8 cellular contexts compared by ENCODE assay signal in the genomic region with DNA sequence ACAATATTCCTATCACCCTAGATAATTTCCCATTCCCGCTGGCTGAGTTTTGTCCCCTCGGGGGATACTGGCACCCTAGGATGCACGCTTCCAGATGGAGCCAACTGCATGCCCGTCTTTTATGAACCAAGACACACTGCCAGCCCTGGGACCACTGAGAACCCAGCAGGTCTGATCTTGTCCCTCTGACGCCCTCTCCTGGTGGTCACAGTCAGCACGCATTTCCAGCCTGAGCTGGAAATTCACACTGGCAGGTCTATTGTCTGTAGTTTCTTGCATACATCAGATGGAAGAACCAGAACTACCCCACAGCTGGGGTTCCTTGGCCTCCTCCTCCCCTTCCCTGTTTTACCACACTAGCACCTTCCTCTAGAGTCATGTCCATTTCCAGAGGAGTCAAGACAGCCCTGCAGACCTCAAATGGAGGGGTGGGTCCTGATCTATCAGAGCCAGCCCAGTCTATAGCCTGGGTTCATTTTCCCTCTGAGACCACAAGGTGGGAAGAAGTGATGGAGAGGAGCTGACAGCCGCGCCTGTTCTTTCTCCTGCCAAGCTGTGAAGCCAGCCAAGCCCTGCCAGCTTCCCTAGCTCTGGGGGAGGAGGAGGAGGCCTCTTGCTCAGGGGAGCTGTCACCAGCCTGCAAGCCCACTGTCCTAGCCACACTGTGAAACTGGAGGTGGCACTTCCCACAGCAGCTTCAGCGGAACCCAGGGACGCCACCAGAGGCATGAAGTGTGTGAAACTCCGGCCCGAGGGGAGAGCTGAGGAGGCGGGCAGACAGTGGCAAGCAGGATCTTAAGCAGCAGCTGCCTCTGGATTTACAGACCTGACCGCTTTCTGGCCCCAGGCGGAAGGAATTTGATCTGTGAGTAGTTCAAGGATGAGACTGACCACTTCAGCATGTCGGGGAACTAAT. TPM values are rescaled to one million over a fixed set of nuclear protein-coding genes. Genes with fewer than 3 reads are reported as not detected.
DNase-seq lines count a peak whose midpoint lies in the region; ATAC-seq, FAIRE-seq and TF ChIP-seq lines count a peak whose summit lies in the region.

No MANE protein-coding gene starts in this region.

- TF ChIP-seq RAD21 in HepG2 (CRISPR knock-in tag; IDR thresholded peaks at IDR 0.05) = peak; percentile 85

- in situ Hi-C loops in HepG2 (cut with HindIII; ENCODE audit: extremely low pct_ligation_motif_present, low pct_unique_long_range_greater_than_20kb) = loop anchor here (5.0 kb wide), 1 partner anchor 36 kb away; no protein-coding TSS in a partner anchor

- H3K27ac ChIP-seq in HepG2 (ENCODE audit: extremely low read length, insufficient read depth, low read length) = no peak overlapping the region

- H3K36me3 ChIP-seq in HepG2 (replicated peaks in 1 of 2; ENCODE audit: control insufficient read depth in 1 of 2, insufficient read depth in 2 of 2, low read length in 2 of 2) = peaks cover 5 to 18% of the 10 kb centered on the region in 2 experiments; a peak in 4 of 5 replicates

- POLR2A ChIA-PET in HepG2 (lab: Yijun Ruan, JAX) = interaction anchor here (0.7 to 3.0 kb wide), 6 partner anchors 10 to 124 kb away, joined by 3 to 23 read pairs (median 4); no protein-coding TSS in a partner anchor

- TF ChIP-seq POLR2A in HepG2 (IDR thresholded peaks at IDR 0.05; ENCODE audit: insufficient read depth in 1 of 2, low read depth in 2 of 2, low read length in 2 of 2) = no peak

- no peak overlapping the region for H3K4me2 ChIP-seq in HepG2 (ENCODE audit: low read depth, low read length)

- peak; percentile 94 for TF ChIP-seq CTCF in HepG2 (CRISPR knock-in tag; IDR thresholded peaks at IDR 0.05)

- WGBS in HepG2 (ENCODE audit: low lambda C conversion rate) = 78% methylated on average over 15 of the region's 16 CpGs

- no peak overlapping the region for H3K9ac ChIP-seq in HepG2 (ENCODE audit: insufficient read depth, low read depth, low read length)

- H3K9me3 ChIP-seq in HepG2 (ENCODE audit: low read length) = no peaks in the 10 kb centered on the region

- H3K4me1 ChIP-seq in HepG2 (ENCODE audit: insufficient read depth, low read length) = peaks cover 26% of the 10 kb centered on the region

- DNase-seq in NCI-H1417 (lab: John Stamatoyannopoulos, UW) (peak; percentile 34 to 76 (median 45)), NCI-H1417 treated with DMSO at 0.1 percent for 48 hours (lab: John Stamatoyannopoulos, UW) (no peak), NCI-H2227 treated with DMSO at 0.1 percent for 48 hours (lab: John Stamatoyannopoulos, UW) (peak; percentile 59), HepG2 (ENCODE audit: low spot score) (peak; percentile 58)
- DNase-seq in activated CD4-positive, CD25-positive, alpha-beta regulatory T cell treated with anti-CD3 and anti-CD28 coated beads, Interleukin-2, amount 50 U/mL, for 72 hours = peak; percentile 56
- DNase-seq in central memory CD4-positive, alpha-beta T cell = peak; percentile 61
- DNase-seq in stimulated activated CD4-positive, alpha-beta T cell treated with anti-CD3 and anti-CD28 coated beads, Interleukin-4, amount 100 ng/mL, for 1 hour = peak; percentile 63

- ATAC-seq in HepG2 = peak; percentile 56
- no peak for ATAC-seq in HG03457 (IDR thresholded peaks at IDR 0.05; ENCODE audit: unreplicated experiment)

- no peaks in the 10 kb centered on the region for H3K27me3 ChIP-seq in HepG2 (ENCODE audit: control insufficient read depth in 1 of 2, insufficient read depth in 2 of 2, low read length in 2 of 2)

- CTCF ChIA-PET in HepG2 (lab: Yijun Ruan, JAX; ENCODE audit: low intra/inter-chr PET ratio, low total read pairs) = interaction anchor here (0.6 to 1.8 kb wide), 4 partner anchors 33 to 159 kb away, joined by 3 to 17 read pairs (median 6); no protein-coding TSS in a partner anchor

- no peak overlapping the region for H3K4me3 ChIP-seq in HepG2 (replicated peaks in 1 of 3; ENCODE audit: insufficient read depth in 1 of 3, low read depth in 2 of 3, low read length in 3 of 3)

- TF ChIP-seq EP300 in HepG2 (IDR thresholded peaks at IDR 0.05; ENCODE audit: low read depth in 2 of 2, low read length in 2 of 2) (no peak), HepG2 (CRISPR knock-in tag; IDR thresholded peaks at IDR 0.05; ENCODE audit: borderline replicate concordance) (no peak)

- BruUV-seq in HepG2 (replicated peaks; lab: Mats Ljungman, UMichigan) = no TSS peak

- no peaks in the 10 kb centered on the region for H3K79me2 ChIP-seq in HepG2 (ENCODE audit: insufficient read depth, low read length)

- FAIRE-seq in HepG2 (lab: Jason Lieb, UNC) = peak; percentile 92

- H4K20me1 ChIP-seq in HepG2 (ENCODE audit: insufficient read depth, low read length) = no peaks in the 10 kb centered on the region

- intact Hi-C loops in HepG2 (cut with micrococcal nuclease; ENCODE audit: unreplicated experiment) = no loop called here

- no peak overlapping the region for H2AFZ ChIP-seq in HepG2 (ENCODE audit: low read length)

RNA-seq across cellular contexts. Expression of a gene that starts 29.3 kb away (rescaled TPM):
- total RNA-seq in HepG2 (2016; rRNA removed; fragmentation: Illumina TruSeq; extraction: Trizol) = 28.0 and 44.8 TPM in 2 replicates
- 22.8 and 24.5 TPM in 2 replicates for total RNA-seq in HepG2 (2016; cell fraction: cytosol; rRNA removed; fragmentation: Illumina TruSeq; extraction: Trizol; ENCODE audit: low read depth)
- 30.0 and 44.9 TPM in 2 replicates for total RNA-seq in HepG2 (2016; cell fraction: insoluble cytoplasmic fraction; rRNA removed; fragmentation: Illumina TruSeq; extraction: Trizol)
- 51.0 and 58.7 TPM in 2 replicates for total RNA-seq in HepG2 (2016; cell fraction: membrane; rRNA removed; fragmentation: Illumina TruSeq; extraction: Trizol)
- 30.0 and 37.9 TPM in 2 replicates for total RNA-seq in HepG2 (2016; cell fraction: nucleus; rRNA removed; fragmentation: Illumina TruSeq; extraction: Trizol)
- polyA plus RNA-seq in HepG2 (2011; rRNA removed) = 112 and 139 TPM in 2 replicates
- 75.0 and 131 TPM in 2 replicates for polyA plus RNA-seq in HepG2 (2011; cell fraction: cytosol; rRNA removed)
- polyA plus RNA-seq in HepG2 (2011; cell fraction: nucleus; rRNA removed) = 36.3 and 45.0 TPM in 2 replicates
- 131 and 138 TPM in 2 replicates for polyA plus RNA-seq in HepG2 (2012)
- polyA plus RNA-seq in HepG2 (2016; cell fraction: cytosol; fragmentation: Illumina TruSeq; extraction: Trizol; ENCODE audit: low read depth) = 36.6 and 41.1 TPM in 2 replicates
- polyA plus RNA-seq in HepG2 (2016; cell fraction: insoluble cytoplasmic fraction; fragmentation: Illumina TruSeq; extraction: Trizol; ENCODE audit: low read depth) = 37.7 and 42.0 TPM in 2 replicates
- polyA plus RNA-seq in HepG2 (2016; cell fraction: membrane; fragmentation: Illumina TruSeq; extraction: Trizol; ENCODE audit: low read depth) = 56.2 and 59.4 TPM in 2 replicates
- 59.5 and 60.5 TPM in 2 replicates for polyA plus RNA-seq in HepG2 (2016; cell fraction: nucleus; fragmentation: Illumina TruSeq; extraction: Trizol; ENCODE audit: insufficient read depth, low read depth)
- polyA minus RNA-seq in HepG2 (2011; rRNA and poly(A)+ RNA removed; ENCODE audit: low replicate concordance) = 21.9 and 76.0 TPM in 2 replicates
- 38.4 and 70.8 TPM in 2 replicates for polyA minus RNA-seq in HepG2 (2011; cell fraction: cytosol; rRNA and poly(A)+ RNA removed)
- polyA minus RNA-seq in HepG2 (2011; cell fraction: nucleus; rRNA and poly(A)+ RNA removed) = 18.8 and 29.5 TPM in 2 replicates

RNA-seq across cellular contexts. Expression of a gene that starts 37.9 kb away (rescaled TPM):
- not detected in 2 replicates for total RNA-seq in HepG2 (2016; rRNA removed; fragmentation: Illumina TruSeq; extraction: Trizol)
- total RNA-seq in HepG2 (2016; cell fraction: cytosol; rRNA removed; fragmentation: Illumina TruSeq; extraction: Trizol; ENCODE audit: low read depth) = not detected in 2 replicates
- not detected in 2 replicates for total RNA-seq in HepG2 (2016; cell fraction: insoluble cytoplasmic fraction; rRNA removed; fragmentation: Illumina TruSeq; extraction: Trizol)
- total RNA-seq in HepG2 (2016; cell fraction: membrane; rRNA removed; fragmentation: Illumina TruSeq; extraction: Trizol) = not detected in 2 replicates
- total RNA-seq in HepG2 (2016; cell fraction: nucleus; rRNA removed; fragmentation: Illumina TruSeq; extraction: Trizol) = not detected in 2 replicates
- not detected in 2 replicates for polyA plus RNA-seq in HepG2 (2011; rRNA removed)
- not detected in 2 replicates for polyA plus RNA-seq in HepG2 (2011; cell fraction: cytosol; rRNA removed)
- not detected in 2 replicates for polyA plus RNA-seq in HepG2 (2011; cell fraction: nucleus; rRNA removed)
- polyA plus RNA-seq in HepG2 (2012) = not detected in 2 replicates
- polyA plus RNA-seq in HepG2 (2016; cell fraction: cytosol; fragmentation: Illumina TruSeq; extraction: Trizol; ENCODE audit: low read depth) = not detected in 2 replicates
- polyA plus RNA-seq in HepG2 (2016; cell fraction: insoluble cytoplasmic fraction; fragmentation: Illumina TruSeq; extraction: Trizol; ENCODE audit: low read depth) = not detected in 2 replicates
- not detected in 2 replicates for polyA plus RNA-seq in HepG2 (2016; cell fraction: membrane; fragmentation: Illumina TruSeq; extraction: Trizol; ENCODE audit: low read depth)
- polyA plus RNA-seq in HepG2 (2016; cell fraction: nucleus; fragmentation: Illumina TruSeq; extraction: Trizol; ENCODE audit: insufficient read depth, low read depth) = not detected in 2 replicates
- polyA minus RNA-seq in HepG2 (2011; rRNA and poly(A)+ RNA removed; ENCODE audit: low replicate concordance) = 0.36 and 9.8 TPM in 2 replicates
- not detected in 2 replicates for polyA minus RNA-seq in HepG2 (2011; cell fraction: cytosol; rRNA and poly(A)+ RNA removed)
- polyA minus RNA-seq in HepG2 (2011; cell fraction: nucleus; rRNA and poly(A)+ RNA removed) = not detected in 2 replicates

RNA-seq across cellular contexts. Expression of a gene that starts 44.9 kb away (rescaled TPM):
- total RNA-seq in HepG2 (2016; rRNA removed; fragmentation: Illumina TruSeq; extraction: Trizol) = 41.0 and 49.1 TPM in 2 replicates
- total RNA-seq in HepG2 (2016; cell fraction: cytosol; rRNA removed; fragmentation: Illumina TruSeq; extraction: Trizol; ENCODE audit: low read depth) = 9.7 and 10.0 TPM in 2 replicates
- total RNA-seq in HepG2 (2016; cell fraction: insoluble cytoplasmic fraction; rRNA removed; fragmentation: Illumina TruSeq; extraction: Trizol) = 41.7 and 48.0 TPM in 2 replicates
- 15.3 and 17.9 TPM in 2 replicates for total RNA-seq in HepG2 (2016; cell fraction: membrane; rRNA removed; fragmentation: Illumina TruSeq; extraction: Trizol)
- total RNA-seq in HepG2 (2016; cell fraction: nucleus; rRNA removed; fragmentation: Illumina TruSeq; extraction: Trizol) = 24.8 and 26.0 TPM in 2 replicates
- 33.6 and 36.0 TPM in 2 replicates for polyA plus RNA-seq in HepG2 (2011; rRNA removed)
- 25.2 and 31.5 TPM in 2 replicates for polyA plus RNA-seq in HepG2 (2011; cell fraction: cytosol; rRNA removed)
- polyA plus RNA-seq in HepG2 (2011; cell fraction: nucleus; rRNA removed) = 43.8 and 48.7 TPM in 2 replicates
- polyA plus RNA-seq in HepG2 (2012) = 37.4 and 57.9 TPM in 2 replicates
- 7.4 and 7.7 TPM in 2 replicates for polyA plus RNA-seq in HepG2 (2016; cell fraction: cytosol; fragmentation: Illumina TruSeq; extraction: Trizol; ENCODE audit: low read depth)
- 47.9 and 48.6 TPM in 2 replicates for polyA plus RNA-seq in HepG2 (2016; cell fraction: insoluble cytoplasmic fraction; fragmentation: Illumina TruSeq; extraction: Trizol; ENCODE audit: low read depth)
- 11.8 and 11.9 TPM in 2 replicates for polyA plus RNA-seq in HepG2 (2016; cell fraction: membrane; fragmentation: Illumina TruSeq; extraction: Trizol; ENCODE audit: low read depth)
- 37.6 and 45.3 TPM in 2 replicates for polyA plus RNA-seq in HepG2 (2016; cell fraction: nucleus; fragmentation: Illumina TruSeq; extraction: Trizol; ENCODE audit: insufficient read depth, low read depth)
- 14.9 and 21.3 TPM in 2 replicates for polyA minus RNA-seq in HepG2 (2011; rRNA and poly(A)+ RNA removed; ENCODE audit: low replicate concordance)
- 13.4 and 16.7 TPM in 2 replicates for polyA minus RNA-seq in HepG2 (2011; cell fraction: cytosol; rRNA and poly(A)+ RNA removed)
- polyA minus RNA-seq in HepG2 (2011; cell fraction: nucleus; rRNA and poly(A)+ RNA removed) = 10.3 and 15.4 TPM in 2 replicates

RNA-seq across cellular contexts. Expression of a gene that starts 45.2 kb away (rescaled TPM):
- total RNA-seq in HepG2 (2016; rRNA removed; fragmentation: Illumina TruSeq; extraction: Trizol) = 39.7 and 39.9 TPM in 2 replicates
- 13.8 and 15.1 TPM in 2 replicates for total RNA-seq in HepG2 (2016; cell fraction: cytosol; rRNA removed; fragmentation: Illumina TruSeq; extraction: Trizol; ENCODE audit: low read depth)
- 40.1 and 40.8 TPM in 2 replicates for total RNA-seq in HepG2 (2016; cell fraction: insoluble cytoplasmic fraction; rRNA removed; fragmentation: Illumina TruSeq; extraction: Trizol)
- total RNA-seq in HepG2 (2016; cell fraction: membrane; rRNA removed; fragmentation: Illumina TruSeq; extraction: Trizol) = 23.4 and 26.9 TPM in 2 replicates
- total RNA-seq in HepG2 (2016; cell fraction: nucleus; rRNA removed; fragmentation: Illumina TruSeq; extraction: Trizol) = 28.8 and 32.4 TPM in 2 replicates
- 85.4 and 104 TPM in 2 replicates for polyA plus RNA-seq in HepG2 (2011; rRNA removed)
- polyA plus RNA-seq in HepG2 (2011; cell fraction: cytosol; rRNA removed) = 54.2 and 65.9 TPM in 2 replicates
- 68.9 and 70.3 TPM in 2 replicates for polyA plus RNA-seq in HepG2 (2011; cell fraction: nucleus; rRNA removed)
- 49.3 and 49.6 TPM in 2 replicates for polyA plus RNA-seq in HepG2 (2012)
- 16.6 and 18.6 TPM in 2 replicates for polyA plus RNA-seq in HepG2 (2016; cell fraction: cytosol; fragmentation: Illumina TruSeq; extraction: Trizol; ENCODE audit: low read depth)
- 45.5 and 51.2 TPM in 2 replicates for polyA plus RNA-seq in HepG2 (2016; cell fraction: insoluble cytoplasmic fraction; fragmentation: Illumina TruSeq; extraction: Trizol; ENCODE audit: low read depth)
- polyA plus RNA-seq in HepG2 (2016; cell fraction: membrane; fragmentation: Illumina TruSeq; extraction: Trizol; ENCODE audit: low read depth) = 22.2 and 23.6 TPM in 2 replicates
- polyA plus RNA-seq in HepG2 (2016; cell fraction: nucleus; fragmentation: Illumina TruSeq; extraction: Trizol; ENCODE audit: insufficient read depth, low read depth) = 60.8 and 67.8 TPM in 2 replicates
- 23.4 and 37.2 TPM in 2 replicates for polyA minus RNA-seq in HepG2 (2011; rRNA and poly(A)+ RNA removed; ENCODE audit: low replicate concordance)
- 17.2 and 17.6 TPM in 2 replicates for polyA minus RNA-seq in HepG2 (2011; cell fraction: cytosol; rRNA and poly(A)+ RNA removed)
- polyA minus RNA-seq in HepG2 (2011; cell fraction: nucleus; rRNA and poly(A)+ RNA removed) = 17.6 and 22.6 TPM in 2 replicates

RNA-seq across cellular contexts. Expression of a gene that starts 55.7 kb away (rescaled TPM):
- total RNA-seq in HepG2 (2016; rRNA removed; fragmentation: Illumina TruSeq; extraction: Trizol) = 249 and 319 TPM in 2 replicates
- 103 and 114 TPM in 2 replicates for total RNA-seq in HepG2 (2016; cell fraction: cytosol; rRNA removed; fragmentation: Illumina TruSeq; extraction: Trizol; ENCODE audit: low read depth)
- total RNA-seq in HepG2 (2016; cell fraction: insoluble cytoplasmic fraction; rRNA removed; fragmentation: Illumina TruSeq; extraction: Trizol) = 260 and 312 TPM in 2 replicates
- 135 and 140 TPM in 2 replicates for total RNA-seq in HepG2 (2016; cell fraction: membrane; rRNA removed; fragmentation: Illumina TruSeq; extraction: Trizol)
- total RNA-seq in HepG2 (2016; cell fraction: nucleus; rRNA removed; fragmentation: Illumina TruSeq; extraction: Trizol) = 349 and 418 TPM in 2 replicates
- polyA plus RNA-seq in HepG2 (2011; rRNA removed) = 306 and 308 TPM in 2 replicates
- polyA plus RNA-seq in HepG2 (2011; cell fraction: cytosol; rRNA removed) = 103 and 169 TPM in 2 replicates
- polyA plus RNA-seq in HepG2 (2011; cell fraction: nucleus; rRNA removed) = 1,720 and 2,373 TPM in 2 replicates
- 214 and 282 TPM in 2 replicates for polyA plus RNA-seq in HepG2 (2012)
- 77.5 and 85.0 TPM in 2 replicates for polyA plus RNA-seq in HepG2 (2016; cell fraction: cytosol; fragmentation: Illumina TruSeq; extraction: Trizol; ENCODE audit: low read depth)
- 376 and 395 TPM in 2 replicates for polyA plus RNA-seq in HepG2 (2016; cell fraction: insoluble cytoplasmic fraction; fragmentation: Illumina TruSeq; extraction: Trizol; ENCODE audit: low read depth)
- polyA plus RNA-seq in HepG2 (2016; cell fraction: membrane; fragmentation: Illumina TruSeq; extraction: Trizol; ENCODE audit: low read depth) = 116 and 123 TPM in 2 replicates
- 776 and 819 TPM in 2 replicates for polyA plus RNA-seq in HepG2 (2016; cell fraction: nucleus; fragmentation: Illumina TruSeq; extraction: Trizol; ENCODE audit: insufficient read depth, low read depth)
- 243 and 377 TPM in 2 replicates for polyA minus RNA-seq in HepG2 (2011; rRNA and poly(A)+ RNA removed; ENCODE audit: low replicate concordance)
- polyA minus RNA-seq in HepG2 (2011; cell fraction: cytosol; rRNA and poly(A)+ RNA removed) = 59.7 and 82.4 TPM in 2 replicates
- 526 and 551 TPM in 2 replicates for polyA minus RNA-seq in HepG2 (2011; cell fraction: nucleus; rRNA and poly(A)+ RNA removed)
